15 cellular contexts compared by ENCODE assay signal in the genomic region with DNA sequence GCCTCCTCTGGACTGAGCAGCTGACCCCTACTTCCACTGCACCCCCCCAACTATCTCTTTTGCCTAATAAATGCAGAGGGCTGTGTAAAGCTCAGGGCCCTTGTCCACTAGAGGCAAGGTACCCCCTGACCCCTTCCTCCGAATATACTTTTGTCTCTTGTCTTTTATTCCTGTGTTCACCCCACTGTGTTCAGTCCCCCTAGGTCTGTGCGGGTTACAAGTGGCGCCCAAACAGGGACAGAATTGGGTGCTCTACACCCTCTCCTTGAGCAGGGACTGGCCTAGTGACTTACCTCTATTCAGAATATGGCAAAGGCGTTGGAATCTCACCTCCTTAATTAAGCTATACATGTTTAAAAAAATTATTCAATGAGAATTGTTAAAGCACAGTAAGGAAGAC. TPM values are rescaled to one million over a fixed set of nuclear protein-coding genes. Genes with fewer than 3 reads are reported as not detected.
DNase-seq lines count a peak whose midpoint lies in the region; ATAC-seq and TF ChIP-seq lines count a peak whose summit lies in the region.
"Had no signal": no experiment of that assay in that cellular context is flagged by ENCODE, and none has a peak within 500 bp of the region (broad histone marks: within the 10 kb centered on the region; RNA-seq: fewer than 3 reads in every experiment).

No MANE protein-coding gene starts in this region.

- H3K4me1 Mint-ChIP-seq in activated T-cell treated with anti-CD3 and anti-CD28 coated beads, Interleukin-2, amount 50 U/mL, for 72 hours (ENCODE audit: low read depth) = no peaks in the 10 kb centered on the region
- no peaks in the 10 kb centered on the region for H3K4me1 Mint-ChIP-seq in activated T-cell treated with anti-CD3 and anti-CD28 coated beads, Interleukin-2, amount 50 U/mL, for 24 hours (ENCODE audit: low read depth)
- no peaks in the 10 kb centered on the region for H3K4me1 Mint-ChIP-seq in osteocyte (ENCODE audit: unreplicated experiment)
- H3K4me1 Mint-ChIP-seq: B cell had no signal

- H3K27ac ChIP-seq in fibroblast of lung (ENCODE audit: insufficient read depth, low read length) = no peak overlapping the region
- H3K27ac ChIP-seq in skeletal muscle tissue (ENCODE audit: low read depth, low read length) = no peak overlapping the region
- H3K27ac ChIP-seq: hepatocyte, sigmoid colon had no signal

- H4K20me1 ChIP-seq in fibroblast of lung (ENCODE audit: control insufficient read depth, extremely low read depth, insufficient read depth, low read length) = no peaks in the 10 kb centered on the region

- H3K9me3 Mint-ChIP-seq in activated T-cell treated with anti-CD3 and anti-CD28 coated beads, Interleukin-2, amount 50 U/mL, for 72 hours = peaks cover 22 to 38% of the 10 kb centered on the region in 2 donors
- peaks cover 56% of the 10 kb centered on the region for H3K9me3 Mint-ChIP-seq in activated T-cell treated with anti-CD3 and anti-CD28 coated beads, Interleukin-2, amount 50 U/mL, for 24 hours
- peaks cover 48% of the 10 kb centered on the region for H3K9me3 Mint-ChIP-seq in osteocyte (ENCODE audit: unreplicated experiment)

- peak; percentile 20 to 23 for DNase-seq in activated T-cell treated with anti-CD3 and anti-CD28 coated beads, Interleukin-2, amount 50 U/mL, for 72 hours
- DNase-seq in activated T-cell treated with anti-CD3 and anti-CD28 coated beads, Interleukin-2, amount 50 U/mL, for 24 hours = no peak
- DNase-seq in OCI-M1 (lab: John Stamatoyannopoulos, UW) (peak; percentile 23), fibroblast of lung (ENCODE audit: low read depth in 2 of 2) (peak; percentile 28 to 30), osteocyte (ENCODE audit: extremely low spot score, unreplicated experiment) (no peak), cortex of kidney (lab: John Stamatoyannopoulos, UW) (no peak), epidermal melanocyte (ENCODE audit: insufficient read length, low spot score) (no peak)
- DNase-seq: MM.1S, NCI-H526 treated with DMSO at 0.1 percent for 48 hours, sigmoid colon had no signal

- H3K36me3 Mint-ChIP-seq in activated T-cell treated with anti-CD3 and anti-CD28 coated beads, Interleukin-2, amount 50 U/mL, for 72 hours (ENCODE audit: insufficient read depth in 2 of 2) = peaks cover 53 to 80% of the 10 kb centered on the region in 2 donors
- H3K36me3 Mint-ChIP-seq in activated T-cell treated with anti-CD3 and anti-CD28 coated beads, Interleukin-2, amount 50 U/mL, for 24 hours (ENCODE audit: low read depth) = peaks cover 94% of the 10 kb centered on the region
- peaks cover 81% of the 10 kb centered on the region for H3K36me3 Mint-ChIP-seq in osteocyte (ENCODE audit: unreplicated experiment)

- H3K79me2 ChIP-seq in fibroblast of lung (ENCODE audit: control insufficient read depth, insufficient read depth, low read length) = no peaks in the 10 kb centered on the region
- H3K79me2 ChIP-seq: hepatocyte had no signal

- H3K9me3 ChIP-seq in fibroblast of lung (ENCODE audit: control insufficient read depth, insufficient read depth, low read depth, low read length) (no peaks in the 10 kb centered on the region), skeletal muscle tissue (ENCODE audit: control insufficient read depth in 3 of 3, low read length in 3 of 3) (peaks cover 37 to 63% (median 42%) of the 10 kb centered on the region in 3 donors)

- H3K36me3 ChIP-seq in fibroblast of lung (ENCODE audit: control insufficient read depth, insufficient read depth, low read length) (peaks cover 12% of the 10 kb centered on the region), skeletal muscle tissue (ENCODE audit: control insufficient read depth in 3 of 3, insufficient read depth in 3 of 3, low read length in 3 of 3) (peaks cover 70 to 78% (median 71%) of the 10 kb centered on the region in 3 donors)

- no peak overlapping the region for H3K4me2 ChIP-seq in fibroblast of lung (ENCODE audit: extremely low read depth, insufficient read depth, low read length)
- H3K4me2 ChIP-seq: hepatocyte had no signal

- TF ChIP-seq CTCF in fibroblast of lung (conservative IDR thresholded peaks at IDR 0.05 in 1 of 2, IDR thresholded peaks at IDR 0.05 in 1 of 2; ENCODE audit: low read depth in 1 of 2, low read length in 2 of 2) = no peak
- no peak for TF ChIP-seq CTCF in osteocyte (IDR thresholded peaks at IDR 0.05)

- H3K9ac ChIP-seq in fibroblast of lung (ENCODE audit: insufficient read depth, low read length) (no peak overlapping the region), skeletal muscle tissue (ENCODE audit: low read depth in 1 of 3, low read length in 3 of 3) (no peak overlapping the region)

- peak overlapping the region; percentile 45 for H3K27ac Mint-ChIP-seq in activated T-cell treated with anti-CD3 and anti-CD28 coated beads, Interleukin-2, amount 50 U/mL, for 72 hours
- no peak overlapping the region for H3K27ac Mint-ChIP-seq in activated T-cell treated with anti-CD3 and anti-CD28 coated beads, Interleukin-2, amount 50 U/mL, for 24 hours
- no peak overlapping the region for H3K27ac Mint-ChIP-seq in osteocyte (ENCODE audit: unreplicated experiment)
- H3K27ac Mint-ChIP-seq: activated naive CD4-positive, alpha-beta T cell treated with anti-CD3 and anti-CD28 coated beads, Interleukin-2, amount 50 U/mL, for 72 hours; B cell; dendritic cell treated with granulocyte-macrophage colony-stimulating factor and Interleukin-4, amounts not matched to agents 40 ng/mL and 50 ng/mL, for 4 days had no signal

- no peak for ATAC-seq in activated T-cell treated with anti-CD3 and anti-CD28 coated beads, Interleukin-2, amount 50 U/mL, for 72 hours (replicated peaks in 1 of 2)
- ATAC-seq: activated naive CD4-positive, alpha-beta T cell treated with anti-CD3 and anti-CD28 coated beads, Interleukin-2, amount 50 U/mL, for 72 hours had no signal

- H3K27me3 Mint-ChIP-seq in activated T-cell treated with anti-CD3 and anti-CD28 coated beads, Interleukin-2, amount 50 U/mL, for 72 hours (ENCODE audit: low read depth) = no peaks in the 10 kb centered on the region
- no peaks in the 10 kb centered on the region for H3K27me3 Mint-ChIP-seq in activated T-cell treated with anti-CD3 and anti-CD28 coated beads, Interleukin-2, amount 50 U/mL, for 24 hours
- H3K27me3 Mint-ChIP-seq in osteocyte (ENCODE audit: unreplicated experiment) = no peaks in the 10 kb centered on the region
- H3K27me3 Mint-ChIP-seq: B cell; dendritic cell treated with granulocyte-macrophage colony-stimulating factor and Interleukin-4, amounts not matched to agents 40 ng/mL and 50 ng/mL, for 4 days had no signal

- H3K4me3 ChIP-seq in fibroblast of lung (replicated peaks in 1 of 4; ENCODE audit: control extremely low read depth in 1 of 4, insufficient read depth in 1 of 4, low read depth in 3 of 4, low read length in 4 of 4) = no peak overlapping the region
- peak overlapping the region in 2 of 3 donors; percentile 43 to 57 for H3K4me3 ChIP-seq in skeletal muscle tissue (ENCODE audit: low read length in 3 of 3)
- H3K4me3 ChIP-seq: hepatocyte, sigmoid colon had no signal

- no peak overlapping the region for H2AFZ ChIP-seq in fibroblast of lung (ENCODE audit: low read length)
- H2AFZ ChIP-seq: hepatocyte had no signal

- no peak overlapping the region for H3K4me3 Mint-ChIP-seq in activated T-cell treated with anti-CD3 and anti-CD28 coated beads, Interleukin-2, amount 50 U/mL, for 72 hours
- H3K4me3 Mint-ChIP-seq in activated T-cell treated with anti-CD3 and anti-CD28 coated beads, Interleukin-2, amount 50 U/mL, for 24 hours = no peak overlapping the region
- no peak overlapping the region for H3K4me3 Mint-ChIP-seq in osteocyte (ENCODE audit: unreplicated experiment)
- H3K4me3 Mint-ChIP-seq: B cell; dendritic cell treated with granulocyte-macrophage colony-stimulating factor and Interleukin-4, amounts not matched to agents 40 ng/mL and 50 ng/mL, for 4 days had no signal

- H3K27me3 ChIP-seq in fibroblast of lung (ENCODE audit: control insufficient read depth, insufficient read depth, low read length) = no peaks in the 10 kb centered on the region
- H3K27me3 ChIP-seq in skeletal muscle tissue (ENCODE audit: control insufficient read depth in 3 of 3, insufficient read depth in 3 of 3, low read length in 3 of 3) = no peaks in the 10 kb centered on the region
- H3K27me3 ChIP-seq: hepatocyte, sigmoid colon had no signal

- H3K4me1 ChIP-seq in fibroblast of lung (ENCODE audit: control insufficient read depth, extremely low read depth, insufficient read depth, low read length) = no peaks in the 10 kb centered on the region
- H3K4me1 ChIP-seq in skeletal muscle tissue (ENCODE audit: control insufficient read depth in 3 of 3, insufficient read depth in 3 of 3, low read length in 3 of 3) = no peaks in the 10 kb centered on the region
- H3K4me1 ChIP-seq: sigmoid colon had no signal

RNA-seq across cellular contexts. Expression of a gene that starts 15.0 kb away (rescaled TPM):
- 10 to 100 TPM; 10.9 to 15.6 TPM for total RNA-seq in activated T-cell treated with anti-CD3 and anti-CD28 coated beads, Interleukin-2, amount 50 U/mL, for 72 hours
- 11.3 and 16.5 TPM in 2 replicates for total RNA-seq in fibroblast of lung
- 6.0 and 7.7 TPM in 2 replicates for polyA plus RNA-seq in fibroblast of lung
- 5.4 and 5.8 TPM in 2 replicates for polyA plus RNA-seq in fibroblast of lung (2012)
- not detected in 2 replicates for polyA minus RNA-seq in fibroblast of lung (ENCODE audit: low replicate concordance)
- 10.4 TPM for total RNA-seq in skeletal muscle tissue
- 10.6 and 12.9 TPM in 2 replicates for total RNA-seq in osteocyte

RNA-seq across cellular contexts. Expression of a gene that starts 36.4 kb away (rescaled TPM):
- 10 to 100 TPM; 10.2 to 11.8 TPM for total RNA-seq in activated T-cell treated with anti-CD3 and anti-CD28 coated beads, Interleukin-2, amount 50 U/mL, for 72 hours
- total RNA-seq in fibroblast of lung = 14.7 and 15.7 TPM in 2 replicates
- polyA plus RNA-seq in fibroblast of lung = 6.2 and 7.8 TPM in 2 replicates
- polyA plus RNA-seq in fibroblast of lung (2012) = 4.5 and 4.8 TPM in 2 replicates
- 3.5 and 21.6 TPM in 2 replicates for polyA minus RNA-seq in fibroblast of lung (ENCODE audit: low replicate concordance)
- total RNA-seq in skeletal muscle tissue = 8.4 TPM
- 11.7 and 13.1 TPM in 2 replicates for total RNA-seq in osteocyte

RNA-seq across cellular contexts. Expression of a gene that starts 44.4 kb away (rescaled TPM):
- 1 to 10 TPM; 4.2 to 4.3 TPM for total RNA-seq in activated T-cell treated with anti-CD3 and anti-CD28 coated beads, Interleukin-2, amount 50 U/mL, for 72 hours
- 10.8 and 11.2 TPM in 2 replicates for total RNA-seq in fibroblast of lung
- polyA plus RNA-seq in fibroblast of lung = 3.8 and 4.6 TPM in 2 replicates
- polyA plus RNA-seq in fibroblast of lung (2012) = 2.4 and 3.4 TPM in 2 replicates
- 0.11 and 3.1 TPM in 2 replicates for polyA minus RNA-seq in fibroblast of lung (ENCODE audit: low replicate concordance)
- total RNA-seq in skeletal muscle tissue = 5.2 TPM
- total RNA-seq in osteocyte = 7.8 and 9.4 TPM in 2 replicates

RNA-seq across cellular contexts. Expression of a gene that starts 56.6 kb away (rescaled TPM):
- 10 to 100 TPM; 11.5 TPM for total RNA-seq in activated T-cell treated with anti-CD3 and anti-CD28 coated beads, Interleukin-2, amount 50 U/mL, for 72 hours
- 9.2 and 10.0 TPM in 2 replicates for total RNA-seq in fibroblast of lung
- polyA plus RNA-seq in fibroblast of lung = 6.7 and 7.2 TPM in 2 replicates
- 3.8 and 4.2 TPM in 2 replicates for polyA plus RNA-seq in fibroblast of lung (2012)
- 0.85 and 0.86 TPM in 2 replicates for polyA minus RNA-seq in fibroblast of lung (ENCODE audit: low replicate concordance)
- 7.8 TPM for total RNA-seq in skeletal muscle tissue
- 7.9 and 8.4 TPM in 2 replicates for total RNA-seq in osteocyte

Comparison
In these comparisons a context has a peak if more than half of its experiments do, and no peak if none do; other contexts are left out.
1. DNase-seq: peak in activated T-cell treated with anti-CD3 and anti-CD28 coated beads, Interleukin-2, amount 50 U/mL, for 72 hours (2 of 2), OCI-M1 (single experiment) and fibroblast of lung (2 of 2); none in activated T-cell treated with anti-CD3 and anti-CD28 coated beads, Interleukin-2, amount 50 U/mL, for 24 hours (single experiment), osteocyte (single experiment), cortex of kidney (single experiment) and epidermal melanocyte (single experiment).
2. H3K4me3 ChIP-seq: peak in skeletal muscle tissue (2 of 3); none in fibroblast of lung (0 of 4).